ENCODE assay signal across 15 cellular contexts in genomic region chr5:61051267-61051666, GRCh38.
DNase-seq lines count a peak whose midpoint lies in the region; ATAC-seq, FAIRE-seq and TF ChIP-seq lines count a peak whose summit lies in the region.
"Had no signal": no experiment of that assay in that cellular context is flagged by ENCODE, and none has a peak within 500 bp of the region (broad histone marks: within the 10 kb centered on the region; RNA-seq: fewer than 3 reads in every experiment).

No MANE protein-coding gene starts in this region.

- H3K4me3 ChIP-seq in RWPE2 (ENCODE audit: severe bottlenecking) (no peak overlapping the region), fibroblast of mammary gland (ENCODE audit: control insufficient read depth, low read depth, low read length) (no peak overlapping the region), skeletal muscle cell (ENCODE audit: low read depth, low read length) (no peak overlapping the region)

- peak; percentile 99 for FAIRE-seq in H54 (lab: Jason Lieb, UNC)

- no peak for TF ChIP-seq CTCF in RWPE2 (IDR thresholded peaks at IDR 0.05; ENCODE audit: poor library complexity, severe bottlenecking)
- no peak for TF ChIP-seq CTCF in fibroblast of mammary gland (conservative IDR thresholded peaks at IDR 0.05; ENCODE audit: control insufficient read depth, insufficient read depth, low read depth, low read length)

- H3K4me1 ChIP-seq in RWPE2 (ENCODE audit: insufficient read depth, poor library complexity, severe bottlenecking), result peaks cover 56% of the 10 kb centered on the region
- H3K4me1 ChIP-seq: parathyroid adenoma had no signal

- ATAC-seq in RWPE2 (ENCODE audit: low read depth) (peak; percentile 54), HG02840 (IDR thresholded peaks at IDR 0.05; ENCODE audit: low FRiP score, unreplicated experiment) (no peak), HG02759 (IDR thresholded peaks at IDR 0.05; ENCODE audit: unreplicated experiment) (no peak), HG03571 (IDR thresholded peaks at IDR 0.05; ENCODE audit: unreplicated experiment) (no peak)
- ATAC-seq: activated naive CD8-positive, alpha-beta T cell treated with anti-CD3 and anti-CD28 coated beads, Interleukin-2, amount 50 U/mL, for 24 hours; left cardiac atrium had no signal

- no peaks in the 10 kb centered on the region for H3K9me3 ChIP-seq in RWPE2 (ENCODE audit: severe bottlenecking)

- peak overlapping the region; percentile 70 for H3K27ac ChIP-seq in RWPE2 (ENCODE audit: poor library complexity, severe bottlenecking)
- H3K27ac ChIP-seq: parathyroid adenoma had no signal

- H3K27me3 ChIP-seq in RWPE2 (ENCODE audit: insufficient read depth, poor library complexity, severe bottlenecking), result no peaks in the 10 kb centered on the region

- no peaks in the 10 kb centered on the region for H3K36me3 ChIP-seq in RWPE2 (ENCODE audit: low read depth)

- no peak for TF ChIP-seq POLR2A in H54 (IDR thresholded peaks at IDR 0.05; ENCODE audit: low read depth, low read length)

- DNase-seq in H54 (ENCODE audit: insufficient read length, low spot score), result no peak
- DNase-seq in RWPE2 (ENCODE audit: low spot score), result no peak
- peak; percentile 68 for DNase-seq in fibroblast of mammary gland (ENCODE audit: low read depth)
- peak; percentile 26 for DNase-seq in skeletal muscle cell (ENCODE audit: low read depth)
- no peak for DNase-seq in Kasumi-1 (lab: John Stamatoyannopoulos, UW)
- DNase-seq: activated naive CD8-positive, alpha-beta T cell treated with anti-CD3 and anti-CD28 coated beads, Interleukin-2, amount 50 U/mL, for 24 hours; DMS79; erythroblast; left cardiac atrium; NCI-H1417; substantia nigra had no signal

Comparison
In these comparisons a context has a peak if more than half of its experiments do, and no peak if none do; other contexts are left out.
1. DNase-seq: peak in fibroblast of mammary gland (single experiment) and skeletal muscle cell (single experiment); none in H54 (single experiment), RWPE2 (single experiment) and Kasumi-1 (0 of 2).